In the genomic region with DNA sequence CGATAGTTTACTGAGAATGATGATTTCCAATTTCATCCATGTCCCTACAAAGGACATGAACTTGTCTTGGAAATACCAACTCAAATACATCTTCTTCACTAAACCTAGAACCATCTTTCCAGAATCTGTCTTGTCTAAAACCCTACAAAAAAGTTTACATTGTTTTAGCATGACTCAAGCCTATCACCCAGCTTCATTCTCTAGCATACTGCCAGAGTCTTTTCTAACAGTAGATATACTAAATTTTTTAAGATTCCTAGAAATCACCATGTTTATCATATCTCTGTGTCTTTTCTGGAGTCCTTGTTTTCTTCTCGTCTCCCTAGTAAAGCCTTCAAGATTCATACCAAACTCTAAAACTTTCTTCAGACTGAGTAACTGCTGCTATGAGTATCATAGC, we compare ENCODE assay signal across 24 cellular contexts.
"Had no signal": no experiment of that assay in that cellular context is flagged by ENCODE, and none has a peak within 500 bp of the region (broad histone marks: within the 10 kb centered on the region; RNA-seq: fewer than 3 reads in every experiment).

No MANE protein-coding gene starts in this region.

- H3K27me3 ChIP-seq: ascending aorta, cardiac muscle cell, gastroesophageal sphincter, hepatocyte, suprapubic skin, tibial artery, upper lobe of right lung had no signal

- H2AFZ ChIP-seq: hepatocyte had no signal

- DNase-seq: activated CD4-positive, alpha-beta T cell treated with anti-CD3 and anti-CD28 coated beads for 48 hours; activated CD4-positive, alpha-beta T cell treated with anti-CD3 and anti-CD28 coated beads, Interleukin-2, amount 50 U/mL, for 48 hours; activated CD8-positive, alpha-beta memory T cell treated with anti-CD3 and anti-CD28 coated beads for 24 hours; activated effector memory CD4-positive, alpha-beta T cell treated with Interleukin-2 at 50 U/mL for 16 hours; activated naive CD4-positive, alpha-beta T cell treated with anti-CD3 and anti-CD28 coated beads for 36 hours; activated naive CD8-positive, alpha-beta T cell treated with anti-CD3 and anti-CD28 coated beads for 36 hours; cerebellar nuclear complex; cortex of kidney; kidney; left colon; mammary epithelial cell; small intestine; stimulated activated CD4-positive, alpha-beta T cell treated with anti-CD3 and anti-CD28 coated beads, Interleukin-4, amount 100 ng/mL, for 24 hours; stimulated activated naive CD8-positive, alpha-beta T cell treated with anti-CD3 and anti-CD28 coated beads, Interleukin-15, amount 100 ng/mL, for 72 hours; SW 1271; T-helper 9 cell; tibial artery; upper lobe of right lung; WERI-Rb-1 had no signal

- H3K9me3 ChIP-seq: ascending aorta, gastroesophageal sphincter, suprapubic skin, tibial artery, upper lobe of right lung had no signal

- H3K4me3 ChIP-seq: ascending aorta, cardiac muscle cell, gastroesophageal sphincter, hepatocyte, suprapubic skin, tibial artery, upper lobe of right lung had no signal

- H3K79me2 ChIP-seq: hepatocyte had no signal

- H3K4me2 ChIP-seq: hepatocyte had no signal

- H3K4me1 ChIP-seq: ascending aorta, gastroesophageal sphincter, suprapubic skin, tibial artery, upper lobe of right lung had no signal

- H3K36me3 ChIP-seq: ascending aorta, cardiac muscle cell, gastroesophageal sphincter, suprapubic skin, tibial artery, upper lobe of right lung, WERI-Rb-1 had no signal

- H3K27ac ChIP-seq: ascending aorta, cardiac muscle cell, gastroesophageal sphincter, hepatocyte, suprapubic skin, tibial artery, upper lobe of right lung, WERI-Rb-1 had no signal
